Comparison of ENCODE assay signal across 7 cellular contexts in genomic region chr2:111347695-111348094, GRCh38.
DNase-seq lines count a peak whose midpoint lies in the region; ATAC-seq, FAIRE-seq and TF ChIP-seq lines count a peak whose summit lies in the region.
"Not testable (repeated sequence)": the region's sequence is repeated elsewhere in the genome, so short reads cannot be mapped to it uniquely, and the experiment has no call there.

No MANE protein-coding gene starts in this region.

- intact Hi-C loops in Panc1 (cut with micrococcal nuclease; ENCODE audit: unreplicated experiment); K562 (cut with micrococcal nuclease); left cardiac atrium (cut with DNase I); lower lobe of right lung (cut with DNase I); sciatic nerve (cut with DNase I): not testable (repeated sequence)

- WGBS in K562 (ENCODE audit: insufficient coverage, low coverage, missing lambda C conversion rate): no CpG with 5 or more reads among the region's 1 CpG
- no CpG with 5 or more reads among the region's 1 CpG for WGBS in gastroesophageal sphincter (ENCODE audit: low coverage in 1 of 2), 2 donors

- H3K27ac ChIP-seq in Panc1 (ENCODE audit: low read length); K562 (ENCODE audit: extremely low read depth, low read depth, low read length); gastroesophageal sphincter; lower lobe of right lung: not testable (repeated sequence)

- not testable (repeated sequence) for H2AFZ ChIP-seq in K562 (ENCODE audit: low read depth, low read length)

- not testable (repeated sequence) for H3K9ac ChIP-seq in K562 (ENCODE audit: insufficient read depth in 1 of 2, low read depth in 2 of 2, low read length in 2 of 2)

- not testable (repeated sequence) for H3K79me2 ChIP-seq in K562 (ENCODE audit: control insufficient read depth, insufficient read depth, low read length)

- not testable (repeated sequence) for H3K36me3 ChIP-seq in Panc1 (ENCODE audit: control insufficient read depth, insufficient read depth, low read length); K562 (ENCODE audit: control insufficient read depth, insufficient read depth, low read length); gastroesophageal sphincter; lower lobe of right lung

- in situ Hi-C loops in Panc1 (cut with HindIII; ENCODE audit: low pct_unique_long_range_greater_than_20kb, low sequenced_read_pairs); K562 (cut with MboI): not testable (repeated sequence)

- H4K20me1 ChIP-seq in K562 (replicated peaks; ENCODE audit: control insufficient read depth, insufficient read depth, low read length): not testable (repeated sequence)

- TF ChIP-seq RAD21 in K562 (CRISPR knock-in tag; conservative IDR thresholded peaks at IDR 0.05 in 1 of 2, IDR thresholded peaks at IDR 0.05 in 1 of 2): not testable (repeated sequence)

- not testable (repeated sequence) for DNase-seq in Panc1 (ENCODE audit: low read depth, low spot score); K562 (ENCODE audit: extremely low read depth in 1 of 4, low spot score in 3 of 4); left cardiac atrium; left lobe of liver (ENCODE audit: low spot score); lower lobe of right lung; sciatic nerve (ENCODE audit: low spot score)

- TF ChIP-seq POLR2A in K562 (conservative IDR thresholded peaks at IDR 0.05); gastroesophageal sphincter (IDR thresholded peaks at IDR 0.05): not testable (repeated sequence)

- H3K27me3 ChIP-seq in Panc1 (ENCODE audit: control insufficient read depth, insufficient read depth, low read length); K562 (ENCODE audit: control insufficient read depth in 2 of 2, insufficient read depth in 2 of 2, low read length in 2 of 2); gastroesophageal sphincter; lower lobe of right lung (ENCODE audit: low read depth): not testable (repeated sequence)

- not testable (repeated sequence) for H3K4me1 ChIP-seq in Panc1 (ENCODE audit: control insufficient read depth, insufficient read depth, low read length); K562 (replicated peaks in 1 of 2; ENCODE audit: control insufficient read depth in 2 of 2, insufficient read depth in 2 of 2, low read length in 2 of 2); gastroesophageal sphincter; lower lobe of right lung

- CTCF ChIA-PET in Panc1 (lab: Charles Lee); K562 (lab: Yijun Ruan, JAX; ENCODE audit: low intra/inter-chr PET ratio): not testable (repeated sequence)

- not testable (repeated sequence) for H3K4me2 ChIP-seq in K562 (ENCODE audit: insufficient read depth, low read length)

- BruUV-seq in Panc1 (replicated peaks; lab: Mats Ljungman, UMichigan); K562 (replicated peaks; lab: Mats Ljungman, UMichigan): not testable (repeated sequence)

- FAIRE-seq in K562 (lab: Jason Lieb, UNC): peak; percentile 87

- TF ChIP-seq EP300 in K562 (IDR thresholded peaks at IDR 0.05; ENCODE audit: low read length); gastroesophageal sphincter (IDR thresholded peaks at IDR 0.05): not testable (repeated sequence)

- H3K9me3 ChIP-seq in Panc1 (ENCODE audit: control insufficient read depth, insufficient read depth, low read depth, low read length); K562 (replicated peaks; ENCODE audit: control insufficient read depth, insufficient read depth, low read depth, low read length); gastroesophageal sphincter; lower lobe of right lung: not testable (repeated sequence)

- not testable (repeated sequence) for H3K9me1 ChIP-seq in K562 (ENCODE audit: control insufficient read depth, insufficient read depth, low read length)

- not testable (repeated sequence) for TF ChIP-seq CTCF in Panc1 (IDR thresholded peaks at IDR 0.05); K562 (IDR thresholded peaks at IDR 0.05 in 2 of 3, conservative IDR thresholded peaks at IDR 0.05 in 1 of 3; ENCODE audit: insufficient read depth in 2 of 3, low read depth in 1 of 3, low read length in 3 of 3); gastroesophageal sphincter (IDR thresholded peaks at IDR 0.05); lower lobe of right lung (IDR thresholded peaks at IDR 0.05)

- ATAC-seq in Panc1 (peak; percentile 33; the same call in 1 of the 2 replicates), K562 (peak; percentile 45), gastroesophageal sphincter (peak; percentile 56), left cardiac atrium (peak; percentile 51 to 56), left lobe of liver (peak; percentile 39), lower lobe of right lung (peak; percentile 36 to 39), sciatic nerve (peak; percentile 62)

- H3K4me3 ChIP-seq in Panc1 (ENCODE audit: low read depth in 2 of 2, low read length in 2 of 2); K562; gastroesophageal sphincter; lower lobe of right lung: not testable (repeated sequence)

- POLR2A ChIA-PET in Panc1 (lab: Charles Lee); K562 (lab: Yijun Ruan, JAX): not testable (repeated sequence)
